Comparison of ENCODE assay signal across 1 cellular context in the genomic region with DNA sequence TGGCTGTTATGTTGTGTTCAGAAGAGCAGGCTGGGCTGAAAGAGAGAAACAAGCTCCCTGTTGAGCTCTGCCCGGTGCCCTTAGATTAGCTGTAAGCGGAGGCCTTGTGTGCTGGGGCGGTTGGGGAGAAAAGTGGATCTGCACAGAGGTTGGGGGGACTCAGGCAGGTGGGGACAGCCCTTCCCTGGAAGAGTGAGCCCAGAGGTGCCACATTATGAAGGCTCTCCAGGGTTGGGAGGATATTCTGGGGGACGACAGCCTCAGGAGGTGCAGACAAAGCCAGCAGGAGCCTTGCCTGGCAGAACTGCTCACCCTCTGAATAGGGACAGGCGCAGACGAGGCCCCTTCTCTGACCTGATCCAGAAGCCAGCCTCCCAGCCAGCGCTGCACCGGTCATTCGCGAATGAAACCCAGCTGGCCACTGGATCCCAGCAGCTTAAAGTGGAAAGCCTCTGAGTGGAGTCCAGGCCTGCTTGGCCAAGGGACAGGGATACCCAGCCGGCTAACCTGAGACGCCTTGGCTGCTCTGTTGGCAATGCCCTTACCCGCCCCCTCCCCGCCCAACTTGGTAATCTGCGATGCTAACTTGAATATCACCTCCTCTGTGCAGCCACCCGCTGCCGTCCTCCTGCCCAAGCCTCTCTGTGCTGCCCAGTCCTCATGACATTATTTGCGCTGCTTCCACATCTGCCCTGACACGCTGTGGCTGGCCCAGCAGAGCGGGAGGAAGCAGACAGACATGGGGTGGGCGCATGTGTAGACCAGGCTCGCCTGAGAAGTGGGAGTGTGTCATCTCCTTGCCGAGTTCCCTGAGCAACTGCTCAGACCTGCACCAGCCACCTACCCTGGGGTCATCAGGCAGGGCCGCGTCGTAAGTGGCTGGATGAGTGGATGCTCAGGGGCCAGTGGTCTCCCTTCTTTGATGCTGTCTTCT.
TF ChIP-seq lines count a peak whose summit lies in the region.

No MANE protein-coding gene starts in this region.

TF ChIP-seq in HCT116, 20 proteins besides CTCF, POLR2A, EP300 and RAD21 (continued from another document):
- TF ChIP-seq SIN3A (IDR thresholded peaks at IDR 0.05; ENCODE audit: low read depth) (no peak), ZNF274 (IDR thresholded peaks at IDR 0.05; ENCODE audit: low read depth, low read length) (no peak), YY1 (IDR thresholded peaks at IDR 0.05; ENCODE audit: extremely low read depth, insufficient replicate concordance, low read depth, low read length) (no peak), SP1 (IDR thresholded peaks at IDR 0.05; ENCODE audit: low read depth) (no peak), JUND (IDR thresholded peaks at IDR 0.05) (no peak), CBX3 (IDR thresholded peaks at IDR 0.05; ENCODE audit: low read depth) (no peak), ZFX (IDR thresholded peaks at IDR 0.05) (no peak), SRF (IDR thresholded peaks at IDR 0.05; ENCODE audit: low read depth) (no peak), EGR1 (IDR thresholded peaks at IDR 0.05; ENCODE audit: low read depth) (no peak)
- TF ChIP-seq, protein P1, sequence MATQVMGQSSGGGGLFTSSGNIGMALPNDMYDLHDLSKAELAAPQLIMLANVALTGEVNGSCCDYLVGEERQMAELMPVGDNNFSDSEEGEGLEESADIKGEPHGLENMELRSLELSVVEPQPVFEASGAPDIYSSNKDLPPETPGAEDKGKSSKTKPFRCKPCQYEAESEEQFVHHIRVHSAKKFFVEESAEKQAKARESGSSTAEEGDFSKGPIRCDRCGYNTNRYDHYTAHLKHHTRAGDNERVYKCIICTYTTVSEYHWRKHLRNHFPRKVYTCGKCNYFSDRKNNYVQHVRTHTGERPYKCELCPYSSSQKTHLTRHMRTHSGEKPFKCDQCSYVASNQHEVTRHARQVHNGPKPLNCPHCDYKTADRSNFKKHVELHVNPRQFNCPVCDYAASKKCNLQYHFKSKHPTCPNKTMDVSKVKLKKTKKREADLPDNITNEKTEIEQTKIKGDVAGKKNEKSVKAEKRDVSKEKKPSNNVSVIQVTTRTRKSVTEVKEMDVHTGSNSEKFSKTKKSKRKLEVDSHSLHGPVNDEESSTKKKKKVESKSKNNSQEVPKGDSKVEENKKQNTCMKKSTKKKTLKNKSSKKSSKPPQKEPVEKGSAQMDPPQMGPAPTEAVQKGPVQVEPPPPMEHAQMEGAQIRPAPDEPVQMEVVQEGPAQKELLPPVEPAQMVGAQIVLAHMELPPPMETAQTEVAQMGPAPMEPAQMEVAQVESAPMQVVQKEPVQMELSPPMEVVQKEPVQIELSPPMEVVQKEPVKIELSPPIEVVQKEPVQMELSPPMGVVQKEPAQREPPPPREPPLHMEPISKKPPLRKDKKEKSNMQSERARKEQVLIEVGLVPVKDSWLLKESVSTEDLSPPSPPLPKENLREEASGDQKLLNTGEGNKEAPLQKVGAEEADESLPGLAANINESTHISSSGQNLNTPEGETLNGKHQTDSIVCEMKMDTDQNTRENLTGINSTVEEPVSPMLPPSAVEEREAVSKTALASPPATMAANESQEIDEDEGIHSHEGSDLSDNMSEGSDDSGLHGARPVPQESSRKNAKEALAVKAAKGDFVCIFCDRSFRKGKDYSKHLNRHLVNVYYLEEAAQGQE (IDR thresholded peaks at IDR 0.05; ENCODE audit: low read depth), result no peak
- TF ChIP-seq, protein P2, sequence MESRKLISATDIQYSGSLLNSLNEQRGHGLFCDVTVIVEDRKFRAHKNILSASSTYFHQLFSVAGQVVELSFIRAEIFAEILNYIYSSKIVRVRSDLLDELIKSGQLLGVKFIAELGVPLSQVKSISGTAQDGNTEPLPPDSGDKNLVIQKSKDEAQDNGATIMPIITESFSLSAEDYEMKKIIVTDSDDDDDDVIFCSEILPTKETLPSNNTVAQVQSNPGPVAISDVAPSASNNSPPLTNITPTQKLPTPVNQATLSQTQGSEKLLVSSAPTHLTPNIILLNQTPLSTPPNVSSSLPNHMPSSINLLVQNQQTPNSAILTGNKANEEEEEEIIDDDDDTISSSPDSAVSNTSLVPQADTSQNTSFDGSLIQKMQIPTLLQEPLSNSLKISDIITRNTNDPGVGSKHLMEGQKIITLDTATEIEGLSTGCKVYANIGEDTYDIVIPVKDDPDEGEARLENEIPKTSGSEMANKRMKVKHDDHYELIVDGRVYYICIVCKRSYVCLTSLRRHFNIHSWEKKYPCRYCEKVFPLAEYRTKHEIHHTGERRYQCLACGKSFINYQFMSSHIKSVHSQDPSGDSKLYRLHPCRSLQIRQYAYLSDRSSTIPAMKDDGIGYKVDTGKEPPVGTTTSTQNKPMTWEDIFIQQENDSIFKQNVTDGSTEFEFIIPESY (IDR thresholded peaks at IDR 0.05; ENCODE audit: extremely low read depth, insufficient replicate concordance, low read length), result no peak
